ENCODE assay signal across 8 cellular contexts in genomic region chr6:96626749-96627353, GRCh38.
DNase-seq lines count a peak whose midpoint lies in the region; ATAC-seq and TF ChIP-seq lines count a peak whose summit lies in the region.

No MANE protein-coding gene starts in this region.

- DNase-seq in G401 (ENCODE audit: low spot score) (peak; percentile 23), NCI-H69 (lab: John Stamatoyannopoulos, UW) (peak; percentile 94), mesothelial cell of epicardium (ENCODE audit: low spot score in 2 of 2, unreplicated experiment in 2 of 2) (no peak), mesenteric fat pad (ENCODE audit: low spot score) (no peak)
- DNase-seq in central memory CD4-positive, alpha-beta T cell = peak; percentile 4
- no peak for DNase-seq in effector memory CD8-positive, alpha-beta T cell

- peaks cover under 1% of the 10 kb centered on the region for H3K9me3 Mint-ChIP-seq in mesothelial cell of epicardium
- H3K9me3 Mint-ChIP-seq in effector memory CD8-positive, alpha-beta T cell = no peaks in the 10 kb centered on the region

- in situ Hi-C loops in G401 (cut with HindIII; ENCODE audit: low sequenced_read_pairs) = no loop called here

- H3K27me3 Mint-ChIP-seq in mesothelial cell of epicardium (ENCODE audit: low read depth) = peaks cover 14% of the 10 kb centered on the region
- peaks cover 0 to 24% of the 10 kb centered on the region in 2 donors for H3K27me3 Mint-ChIP-seq in effector memory CD8-positive, alpha-beta T cell

- H3K4me3 Mint-ChIP-seq in mesothelial cell of epicardium = no peak overlapping the region
- H3K4me3 Mint-ChIP-seq in effector memory CD8-positive, alpha-beta T cell = no peak overlapping the region

- peak; percentile 56 for TF ChIP-seq CTCF in mesothelial cell of epicardium (IDR thresholded peaks at IDR 0.05; ENCODE audit: unreplicated experiment)

- ATAC-seq in GM21360 (IDR thresholded peaks at IDR 0.05; ENCODE audit: unreplicated experiment) (peak; percentile 89), HG03457 (IDR thresholded peaks at IDR 0.05; ENCODE audit: unreplicated experiment) (peak; percentile 92)
- no peak for ATAC-seq in effector memory CD8-positive, alpha-beta T cell (replicated peaks)

- peak overlapping the region; percentile 48 for H3K27ac Mint-ChIP-seq in mesothelial cell of epicardium
- H3K27ac Mint-ChIP-seq in effector memory CD8-positive, alpha-beta T cell = no peak overlapping the region

- H3K36me3 Mint-ChIP-seq in mesothelial cell of epicardium = no peaks in the 10 kb centered on the region
- no peaks in the 10 kb centered on the region for H3K36me3 Mint-ChIP-seq in effector memory CD8-positive, alpha-beta T cell (ENCODE audit: insufficient read depth)

- peaks cover 34% of the 10 kb centered on the region for H3K4me1 Mint-ChIP-seq in mesothelial cell of epicardium
- H3K4me1 Mint-ChIP-seq in effector memory CD8-positive, alpha-beta T cell (ENCODE audit: low read depth in 2 of 2) = peaks cover 0 to 4% of the 10 kb centered on the region in 2 donors

Comparison
In these comparisons a context has a peak if more than half of its experiments do, and no peak if none do; other contexts are left out.
1. DNase-seq: peak in G401 (single experiment), NCI-H69 (single experiment) and central memory CD4-positive, alpha-beta T cell (single experiment); none in mesothelial cell of epicardium (0 of 2), mesenteric fat pad (single experiment) and effector memory CD8-positive, alpha-beta T cell (0 of 3).